1 cellular context compared by ENCODE assay signal in the genomic region with DNA sequence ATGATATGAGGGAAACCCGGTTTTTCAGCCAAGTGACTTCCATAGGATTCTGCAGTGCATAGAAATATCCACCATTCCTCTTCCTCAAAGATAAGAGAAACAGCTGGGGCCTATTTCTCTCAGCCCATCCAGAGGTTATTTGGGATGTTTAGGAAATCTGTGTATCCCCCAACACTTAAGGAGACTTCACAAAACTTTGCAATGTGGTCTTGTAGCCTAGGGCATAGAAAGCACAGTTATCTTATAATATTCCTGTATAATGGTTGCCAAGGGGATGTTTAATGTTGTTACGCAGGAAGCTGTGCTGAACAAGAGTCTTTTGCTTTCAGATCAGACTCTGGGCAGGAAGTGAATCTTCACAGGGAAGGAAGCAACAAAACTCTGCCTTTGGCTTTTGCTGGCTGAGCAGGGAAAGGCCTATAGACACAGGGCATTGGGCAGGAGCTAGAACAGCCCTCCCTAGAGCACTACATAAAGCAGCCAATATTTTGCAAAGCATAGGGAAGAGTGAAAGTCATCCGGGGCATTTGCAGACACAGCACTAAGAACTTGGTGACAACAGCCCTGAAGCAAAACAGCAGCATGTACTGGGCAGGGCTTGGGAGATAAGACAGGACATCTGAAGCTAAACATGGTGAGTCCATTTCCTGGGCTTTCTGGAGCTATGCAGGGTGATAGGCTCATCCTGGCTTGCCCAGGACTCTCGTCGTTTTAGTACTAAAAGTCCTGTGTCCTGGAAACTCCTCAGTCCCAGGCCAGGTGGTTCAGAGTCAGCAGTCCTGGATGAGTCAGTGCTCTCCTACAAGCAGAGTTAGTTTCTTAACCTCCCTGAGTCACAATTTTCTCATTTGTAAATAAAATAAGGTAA.
A peak's percentile ranks its signal among the peaks of the same experiment; 100 is the strongest.
TF ChIP-seq lines count a peak whose summit lies in the region.

No MANE protein-coding gene starts in this region.

TF ChIP-seq in HepG2, 621 proteins besides CTCF, POLR2A, EP300 and RAD21 (continued from another document and continues in another):
- TF ChIP-seq, protein P1, sequence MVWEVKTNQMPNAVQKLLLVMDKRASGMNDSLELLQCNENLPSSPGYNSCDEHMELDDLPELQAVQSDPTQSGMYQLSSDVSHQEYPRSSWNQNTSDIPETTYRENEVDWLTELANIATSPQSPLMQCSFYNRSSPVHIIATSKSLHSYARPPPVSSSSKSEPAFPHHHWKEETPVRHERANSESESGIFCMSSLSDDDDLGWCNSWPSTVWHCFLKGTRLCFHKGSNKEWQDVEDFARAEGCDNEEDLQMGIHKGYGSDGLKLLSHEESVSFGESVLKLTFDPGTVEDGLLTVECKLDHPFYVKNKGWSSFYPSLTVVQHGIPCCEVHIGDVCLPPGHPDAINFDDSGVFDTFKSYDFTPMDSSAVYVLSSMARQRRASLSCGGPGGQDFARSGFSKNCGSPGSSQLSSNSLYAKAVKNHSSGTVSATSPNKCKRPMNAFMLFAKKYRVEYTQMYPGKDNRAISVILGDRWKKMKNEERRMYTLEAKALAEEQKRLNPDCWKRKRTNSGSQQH (CRISPR knock-in tag; IDR thresholded peaks at IDR 0.05; ENCODE audit: low read depth) = no peak
- TF ChIP-seq, protein P2, sequence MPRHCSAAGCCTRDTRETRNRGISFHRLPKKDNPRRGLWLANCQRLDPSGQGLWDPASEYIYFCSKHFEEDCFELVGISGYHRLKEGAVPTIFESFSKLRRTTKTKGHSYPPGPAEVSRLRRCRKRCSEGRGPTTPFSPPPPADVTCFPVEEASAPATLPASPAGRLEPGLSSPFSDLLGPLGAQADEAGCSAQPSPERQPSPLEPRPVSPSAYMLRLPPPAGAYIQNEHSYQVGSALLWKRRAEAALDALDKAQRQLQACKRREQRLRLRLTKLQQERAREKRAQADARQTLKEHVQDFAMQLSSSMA (CRISPR knock-in tag; IDR thresholded peaks at IDR 0.05) = no peak
- TF ChIP-seq, protein P3, sequence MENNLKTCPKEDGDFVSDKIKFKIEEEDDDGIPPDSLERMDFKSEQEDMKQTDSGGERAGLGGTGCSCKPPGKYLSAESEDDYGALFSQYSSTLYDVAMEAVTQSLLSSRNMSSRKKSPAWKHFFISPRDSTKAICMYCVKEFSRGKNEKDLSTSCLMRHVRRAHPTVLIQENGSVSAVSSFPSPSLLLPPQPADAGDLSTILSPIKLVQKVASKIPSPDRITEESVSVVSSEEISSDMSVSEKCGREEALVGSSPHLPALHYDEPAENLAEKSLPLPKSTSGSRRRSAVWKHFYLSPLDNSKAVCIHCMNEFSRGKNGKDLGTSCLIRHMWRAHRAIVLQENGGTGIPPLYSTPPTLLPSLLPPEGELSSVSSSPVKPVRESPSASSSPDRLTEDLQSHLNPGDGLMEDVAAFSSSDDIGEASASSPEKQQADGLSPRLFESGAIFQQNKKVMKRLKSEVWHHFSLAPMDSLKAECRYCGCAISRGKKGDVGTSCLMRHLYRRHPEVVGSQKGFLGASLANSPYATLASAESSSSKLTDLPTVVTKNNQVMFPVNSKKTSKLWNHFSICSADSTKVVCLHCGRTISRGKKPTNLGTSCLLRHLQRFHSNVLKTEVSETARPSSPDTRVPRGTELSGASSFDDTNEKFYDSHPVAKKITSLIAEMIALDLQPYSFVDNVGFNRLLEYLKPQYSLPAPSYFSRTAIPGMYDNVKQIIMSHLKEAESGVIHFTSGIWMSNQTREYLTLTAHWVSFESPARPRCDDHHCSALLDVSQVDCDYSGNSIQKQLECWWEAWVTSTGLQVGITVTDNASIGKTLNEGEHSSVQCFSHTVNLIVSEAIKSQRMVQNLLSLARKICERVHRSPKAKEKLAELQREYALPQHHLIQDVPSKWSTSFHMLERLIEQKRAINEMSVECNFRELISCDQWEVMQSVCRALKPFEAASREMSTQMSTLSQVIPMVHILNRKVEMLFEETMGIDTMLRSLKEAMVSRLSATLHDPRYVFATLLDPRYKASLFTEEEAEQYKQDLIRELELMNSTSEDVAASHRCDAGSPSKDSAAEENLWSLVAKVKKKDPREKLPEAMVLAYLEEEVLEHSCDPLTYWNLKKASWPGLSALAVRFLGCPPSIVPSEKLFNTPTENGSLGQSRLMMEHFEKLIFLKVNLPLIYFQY (CRISPR knock-in tag; IDR thresholded peaks at IDR 0.05; ENCODE audit: borderline replicate concordance) = 0 out of 2 replicates have a peak, but pooled peaks have one; percentile 23
- TF ChIP-seq TAF1 (CRISPR knock-in tag; IDR thresholded peaks at IDR 0.05) = peak; percentile 61; the same call in 1 of the 2 replicates
- TF ChIP-seq, protein P4, sequence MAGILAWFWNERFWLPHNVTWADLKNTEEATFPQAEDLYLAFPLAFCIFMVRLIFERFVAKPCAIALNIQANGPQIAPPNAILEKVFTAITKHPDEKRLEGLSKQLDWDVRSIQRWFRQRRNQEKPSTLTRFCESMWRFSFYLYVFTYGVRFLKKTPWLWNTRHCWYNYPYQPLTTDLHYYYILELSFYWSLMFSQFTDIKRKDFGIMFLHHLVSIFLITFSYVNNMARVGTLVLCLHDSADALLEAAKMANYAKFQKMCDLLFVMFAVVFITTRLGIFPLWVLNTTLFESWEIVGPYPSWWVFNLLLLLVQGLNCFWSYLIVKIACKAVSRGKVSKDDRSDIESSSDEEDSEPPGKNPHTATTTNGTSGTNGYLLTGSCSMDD (CRISPR knock-in tag; IDR thresholded peaks at IDR 0.05) = no peak
- TF ChIP-seq, protein P5, sequence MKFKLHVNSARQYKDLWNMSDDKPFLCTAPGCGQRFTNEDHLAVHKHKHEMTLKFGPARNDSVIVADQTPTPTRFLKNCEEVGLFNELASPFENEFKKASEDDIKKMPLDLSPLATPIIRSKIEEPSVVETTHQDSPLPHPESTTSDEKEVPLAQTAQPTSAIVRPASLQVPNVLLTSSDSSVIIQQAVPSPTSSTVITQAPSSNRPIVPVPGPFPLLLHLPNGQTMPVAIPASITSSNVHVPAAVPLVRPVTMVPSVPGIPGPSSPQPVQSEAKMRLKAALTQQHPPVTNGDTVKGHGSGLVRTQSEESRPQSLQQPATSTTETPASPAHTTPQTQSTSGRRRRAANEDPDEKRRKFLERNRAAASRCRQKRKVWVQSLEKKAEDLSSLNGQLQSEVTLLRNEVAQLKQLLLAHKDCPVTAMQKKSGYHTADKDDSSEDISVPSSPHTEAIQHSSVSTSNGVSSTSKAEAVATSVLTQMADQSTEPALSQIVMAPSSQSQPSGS (CRISPR knock-in tag; IDR thresholded peaks at IDR 0.05) = 0 out of 2 replicates have a peak, but pooled peaks have one; percentile 37
- peak; percentile 40; the same call in 1 of the 2 replicates for TF ChIP-seq KDM3A (CRISPR knock-in tag; IDR thresholded peaks at IDR 0.05; ENCODE audit: low read depth)
- TF ChIP-seq, protein P6, sequence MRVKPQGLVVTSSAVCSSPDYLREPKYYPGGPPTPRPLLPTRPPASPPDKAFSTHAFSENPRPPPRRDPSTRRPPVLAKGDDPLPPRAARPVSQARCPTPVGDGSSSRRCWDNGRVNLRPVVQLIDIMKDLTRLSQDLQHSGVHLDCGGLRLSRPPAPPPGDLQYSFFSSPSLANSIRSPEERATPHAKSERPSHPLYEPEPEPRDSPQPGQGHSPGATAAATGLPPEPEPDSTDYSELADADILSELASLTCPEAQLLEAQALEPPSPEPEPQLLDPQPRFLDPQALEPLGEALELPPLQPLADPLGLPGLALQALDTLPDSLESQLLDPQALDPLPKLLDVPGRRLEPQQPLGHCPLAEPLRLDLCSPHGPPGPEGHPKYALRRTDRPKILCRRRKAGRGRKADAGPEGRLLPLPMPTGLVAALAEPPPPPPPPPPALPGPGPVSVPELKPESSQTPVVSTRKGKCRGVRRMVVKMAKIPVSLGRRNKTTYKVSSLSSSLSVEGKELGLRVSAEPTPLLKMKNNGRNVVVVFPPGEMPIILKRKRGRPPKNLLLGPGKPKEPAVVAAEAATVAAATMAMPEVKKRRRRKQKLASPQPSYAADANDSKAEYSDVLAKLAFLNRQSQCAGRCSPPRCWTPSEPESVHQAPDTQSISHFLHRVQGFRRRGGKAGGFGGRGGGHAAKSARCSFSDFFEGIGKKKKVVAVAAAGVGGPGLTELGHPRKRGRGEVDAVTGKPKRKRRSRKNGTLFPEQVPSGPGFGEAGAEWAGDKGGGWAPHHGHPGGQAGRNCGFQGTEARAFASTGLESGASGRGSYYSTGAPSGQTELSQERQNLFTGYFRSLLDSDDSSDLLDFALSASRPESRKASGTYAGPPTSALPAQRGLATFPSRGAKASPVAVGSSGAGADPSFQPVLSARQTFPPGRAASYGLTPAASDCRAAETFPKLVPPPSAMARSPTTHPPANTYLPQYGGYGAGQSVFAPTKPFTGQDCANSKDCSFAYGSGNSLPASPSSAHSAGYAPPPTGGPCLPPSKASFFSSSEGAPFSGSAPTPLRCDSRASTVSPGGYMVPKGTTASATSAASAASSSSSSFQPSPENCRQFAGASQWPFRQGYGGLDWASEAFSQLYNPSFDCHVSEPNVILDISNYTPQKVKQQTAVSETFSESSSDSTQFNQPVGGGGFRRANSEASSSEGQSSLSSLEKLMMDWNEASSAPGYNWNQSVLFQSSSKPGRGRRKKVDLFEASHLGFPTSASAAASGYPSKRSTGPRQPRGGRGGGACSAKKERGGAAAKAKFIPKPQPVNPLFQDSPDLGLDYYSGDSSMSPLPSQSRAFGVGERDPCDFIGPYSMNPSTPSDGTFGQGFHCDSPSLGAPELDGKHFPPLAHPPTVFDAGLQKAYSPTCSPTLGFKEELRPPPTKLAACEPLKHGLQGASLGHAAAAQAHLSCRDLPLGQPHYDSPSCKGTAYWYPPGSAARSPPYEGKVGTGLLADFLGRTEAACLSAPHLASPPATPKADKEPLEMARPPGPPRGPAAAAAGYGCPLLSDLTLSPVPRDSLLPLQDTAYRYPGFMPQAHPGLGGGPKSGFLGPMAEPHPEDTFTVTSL (CRISPR knock-in tag; IDR thresholded peaks at IDR 0.05; ENCODE audit: borderline replicate concordance) = peak; percentile 79; the same call in 1 of the 2 replicates
- TF ChIP-seq, protein P7, sequence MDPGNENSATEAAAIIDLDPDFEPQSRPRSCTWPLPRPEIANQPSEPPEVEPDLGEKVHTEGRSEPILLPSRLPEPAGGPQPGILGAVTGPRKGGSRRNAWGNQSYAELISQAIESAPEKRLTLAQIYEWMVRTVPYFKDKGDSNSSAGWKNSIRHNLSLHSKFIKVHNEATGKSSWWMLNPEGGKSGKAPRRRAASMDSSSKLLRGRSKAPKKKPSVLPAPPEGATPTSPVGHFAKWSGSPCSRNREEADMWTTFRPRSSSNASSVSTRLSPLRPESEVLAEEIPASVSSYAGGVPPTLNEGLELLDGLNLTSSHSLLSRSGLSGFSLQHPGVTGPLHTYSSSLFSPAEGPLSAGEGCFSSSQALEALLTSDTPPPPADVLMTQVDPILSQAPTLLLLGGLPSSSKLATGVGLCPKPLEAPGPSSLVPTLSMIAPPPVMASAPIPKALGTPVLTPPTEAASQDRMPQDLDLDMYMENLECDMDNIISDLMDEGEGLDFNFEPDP (CRISPR knock-in tag; conservative IDR thresholded peaks at IDR 0.05) = 0 out of 2 replicates have a peak, but pooled peaks have one; percentile 67
- peak; percentile 49 for TF ChIP-seq PHF8 (CRISPR knock-in tag; IDR thresholded peaks at IDR 0.05)
- TF ChIP-seq, protein P8, sequence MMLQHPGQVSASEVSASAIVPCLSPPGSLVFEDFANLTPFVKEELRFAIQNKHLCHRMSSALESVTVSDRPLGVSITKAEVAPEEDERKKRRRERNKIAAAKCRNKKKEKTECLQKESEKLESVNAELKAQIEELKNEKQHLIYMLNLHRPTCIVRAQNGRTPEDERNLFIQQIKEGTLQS (CRISPR knock-in tag; IDR thresholded peaks at IDR 0.05) = 0 out of 2 replicates have a peak, but pooled peaks have one; percentile 36
- 0 out of 2 replicates have a peak, but pooled peaks have one; percentile 36 for TF ChIP-seq ZKSCAN8 (CRISPR knock-in tag; IDR thresholded peaks at IDR 0.05; ENCODE audit: borderline replicate concordance)
- TF ChIP-seq POLR2AphosphoS5 (IDR thresholded peaks at IDR 0.05; ENCODE audit: low read depth, low read length) = peak; percentile 69
- TF ChIP-seq, protein P9, sequence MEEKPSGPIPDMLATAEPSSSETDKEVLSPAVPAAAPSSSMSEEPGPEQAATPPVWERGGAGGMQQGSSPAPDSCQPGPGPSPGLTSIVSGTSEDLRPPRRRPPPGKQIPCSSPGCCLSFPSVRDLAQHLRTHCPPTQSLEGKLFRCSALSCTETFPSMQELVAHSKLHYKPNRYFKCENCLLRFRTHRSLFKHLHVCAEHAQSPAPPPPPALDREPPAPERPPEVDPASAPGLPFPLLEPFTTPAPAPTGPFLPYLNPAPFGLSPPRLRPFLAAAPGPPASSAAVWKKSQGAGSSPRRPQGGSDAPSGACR (CRISPR knock-in tag; IDR thresholded peaks at IDR 0.05) = 0 out of 2 replicates have a peak, but pooled peaks have one; percentile 57
- TF ChIP-seq, protein P10, sequence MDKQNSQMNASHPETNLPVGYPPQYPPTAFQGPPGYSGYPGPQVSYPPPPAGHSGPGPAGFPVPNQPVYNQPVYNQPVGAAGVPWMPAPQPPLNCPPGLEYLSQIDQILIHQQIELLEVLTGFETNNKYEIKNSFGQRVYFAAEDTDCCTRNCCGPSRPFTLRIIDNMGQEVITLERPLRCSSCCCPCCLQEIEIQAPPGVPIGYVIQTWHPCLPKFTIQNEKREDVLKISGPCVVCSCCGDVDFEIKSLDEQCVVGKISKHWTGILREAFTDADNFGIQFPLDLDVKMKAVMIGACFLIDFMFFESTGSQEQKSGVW (CRISPR knock-in tag; IDR thresholded peaks at IDR 0.05; ENCODE audit: borderline replicate concordance) = no peak
- TF ChIP-seq, protein P11, sequence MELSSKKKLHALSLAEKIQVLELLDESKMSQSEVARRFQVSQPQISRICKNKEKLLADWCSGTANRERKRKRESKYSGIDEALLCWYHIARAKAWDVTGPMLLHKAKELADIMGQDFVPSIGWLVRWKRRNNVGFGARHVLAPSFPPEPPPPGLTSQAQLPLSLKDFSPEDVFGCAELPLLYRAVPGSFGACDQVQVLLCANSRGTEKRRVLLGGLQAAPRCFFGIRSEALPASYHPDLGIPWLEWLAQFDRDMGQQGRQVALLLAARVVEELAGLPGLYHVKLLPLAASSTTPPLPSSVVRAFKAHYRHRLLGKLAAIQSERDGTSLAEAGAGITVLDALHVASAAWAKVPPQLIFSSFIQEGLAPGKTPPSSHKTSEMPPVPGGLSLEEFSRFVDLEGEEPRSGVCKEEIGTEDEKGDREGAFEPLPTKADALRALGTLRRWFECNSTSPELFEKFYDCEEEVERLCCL (CRISPR knock-in tag; IDR thresholded peaks at IDR 0.05; ENCODE audit: borderline replicate concordance) = no peak
- TF ChIP-seq RXRB (CRISPR knock-in tag; IDR thresholded peaks at IDR 0.05; ENCODE audit: borderline replicate concordance) = peak; percentile 63; the same call in 1 of the 2 replicates
- 0 out of 2 replicates have a peak, but pooled peaks have one; percentile 6 for TF ChIP-seq BCL6 (CRISPR knock-in tag; IDR thresholded peaks at IDR 0.05)
- TF ChIP-seq ZBTB1 (CRISPR knock-in tag; IDR thresholded peaks at IDR 0.05; ENCODE audit: borderline replicate concordance) = no peak
- TF ChIP-seq, protein P12, sequence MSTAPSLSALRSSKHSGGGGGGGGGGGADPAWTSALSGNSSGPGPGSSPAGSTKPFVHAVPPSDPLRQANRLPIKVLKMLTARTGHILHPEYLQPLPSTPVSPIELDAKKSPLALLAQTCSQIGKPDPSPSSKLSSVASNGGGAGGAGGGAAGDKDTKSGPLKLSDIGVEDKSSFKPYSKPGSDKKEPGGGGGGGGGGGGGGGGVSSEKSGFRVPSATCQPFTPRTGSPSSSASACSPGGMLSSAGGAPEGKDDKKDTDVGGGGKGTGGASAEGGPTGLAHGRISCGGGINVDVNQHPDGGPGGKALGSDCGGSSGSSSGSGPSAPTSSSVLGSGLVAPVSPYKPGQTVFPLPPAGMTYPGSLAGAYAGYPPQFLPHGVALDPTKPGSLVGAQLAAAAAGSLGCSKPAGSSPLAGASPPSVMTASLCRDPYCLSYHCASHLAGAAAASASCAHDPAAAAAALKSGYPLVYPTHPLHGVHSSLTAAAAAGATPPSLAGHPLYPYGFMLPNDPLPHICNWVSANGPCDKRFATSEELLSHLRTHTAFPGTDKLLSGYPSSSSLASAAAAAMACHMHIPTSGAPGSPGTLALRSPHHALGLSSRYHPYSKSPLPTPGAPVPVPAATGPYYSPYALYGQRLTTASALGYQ (CRISPR knock-in tag; IDR thresholded peaks at IDR 0.05) = peak; percentile 56
- TF ChIP-seq ZNF274 (CRISPR knock-in tag; IDR thresholded peaks at IDR 0.05) = no peak
- TF ChIP-seq ZSCAN9 (CRISPR knock-in tag; IDR thresholded peaks at IDR 0.05; ENCODE audit: borderline replicate concordance) = peak; percentile 61; the same call in 1 of the 2 replicates
- TF ChIP-seq GABPA (IDR thresholded peaks at IDR 0.05; ENCODE audit: low read depth, low read length) = peak; percentile 38; the same call in 1 of the 2 replicates
- TF ChIP-seq GABPA (CRISPR knock-in tag; IDR thresholded peaks at IDR 0.05; ENCODE audit: low read depth) = peak; percentile 90
